Comparison of ENCODE assay signal across 2 cellular contexts in the genomic region with DNA sequence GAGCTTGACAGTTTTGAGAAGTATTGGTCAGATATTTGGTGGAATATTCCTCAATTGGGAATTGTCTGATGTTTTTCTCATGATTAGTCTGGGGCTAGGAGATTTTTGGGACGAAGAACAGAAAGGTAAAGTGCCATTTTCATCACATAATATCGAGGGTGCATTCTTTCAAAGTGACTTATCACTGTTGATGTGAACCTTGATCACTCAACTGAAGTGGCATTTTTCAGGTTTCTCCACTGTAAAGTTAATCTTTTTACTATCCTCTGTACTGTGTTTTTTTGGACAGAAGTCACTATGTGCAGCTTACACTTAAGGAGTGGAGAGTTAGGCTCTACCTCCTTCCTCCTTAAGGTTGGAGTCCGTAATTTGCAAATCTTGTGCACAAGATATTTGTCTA.
TF ChIP-seq lines count a peak whose summit lies in the region.

No MANE protein-coding gene starts in this region.

TF ChIP-seq in HepG2, 621 proteins besides CTCF, POLR2A, EP300 and RAD21:
- TF ChIP-seq FOSL1 (CRISPR knock-in tag; IDR thresholded peaks at IDR 0.05; ENCODE audit: borderline replicate concordance) (0 out of 2 replicates have a peak, but pooled peaks have one; percentile 19), ONECUT2 (CRISPR knock-in tag; IDR thresholded peaks at IDR 0.05) (no peak), ZNF703 (CRISPR knock-in tag; IDR thresholded peaks at IDR 0.05; ENCODE audit: borderline replicate concordance) (no peak), XRCC5 (optimal IDR thresholded peaks at IDR 0.05; ENCODE audit: low read length) (no peak), ZIK1 (CRISPR knock-in tag; IDR thresholded peaks at IDR 0.05; ENCODE audit: borderline replicate concordance, low read depth) (no peak), ZNF569 (CRISPR knock-in tag; IDR thresholded peaks at IDR 0.05; ENCODE audit: borderline replicate concordance) (no peak), U2AF2 (IDR thresholded peaks at IDR 0.05; ENCODE audit: low read depth, low read length) (no peak), ZFP90 (CRISPR knock-in tag; IDR thresholded peaks at IDR 0.05; ENCODE audit: borderline replicate concordance) (no peak), ZNF143 (CRISPR knock-in tag; IDR thresholded peaks at IDR 0.05) (no peak), TEAD3 (CRISPR knock-in tag; optimal IDR thresholded peaks at IDR 0.05; ENCODE audit: borderline replicate concordance) (peak; percentile 66), HNF4A (CRISPR knock-in tag; IDR thresholded peaks at IDR 0.05) (peak; percentile 37; the same call in 1 of the 2 replicates), SMAD3 (CRISPR knock-in tag; IDR thresholded peaks at IDR 0.05) (no peak), KAT7 (CRISPR knock-in tag; IDR thresholded peaks at IDR 0.05; ENCODE audit: borderline replicate concordance) (no peak), SRSF4 (IDR thresholded peaks at IDR 0.05; ENCODE audit: low read depth, low read length, poor library complexity, severe bottlenecking) (no peak), ZNF709 (CRISPR knock-in tag; IDR thresholded peaks at IDR 0.05) (no peak), GZF1 (CRISPR knock-in tag; IDR thresholded peaks at IDR 0.05) (no peak), CHCHD3 (CRISPR knock-in tag; IDR thresholded peaks at IDR 0.05) (no peak), ZFP41 (CRISPR knock-in tag; IDR thresholded peaks at IDR 0.05; ENCODE audit: borderline replicate concordance) (no peak), MAFK (conservative IDR thresholded peaks at IDR 0.05 in 1 of 2, IDR thresholded peaks at IDR 0.05 in 1 of 2; ENCODE audit: low read length in 2 of 2) (peak in 1 of 2 experiments; percentile 23; a peak in 1 of 4 replicates), NKX3-1 (CRISPR knock-in tag; IDR thresholded peaks at IDR 0.05) (no peak), ZBTB3 (CRISPR knock-in tag; IDR thresholded peaks at IDR 0.05; ENCODE audit: borderline replicate concordance, low read depth) (no peak)
- TF ChIP-seq, protein P1, sequence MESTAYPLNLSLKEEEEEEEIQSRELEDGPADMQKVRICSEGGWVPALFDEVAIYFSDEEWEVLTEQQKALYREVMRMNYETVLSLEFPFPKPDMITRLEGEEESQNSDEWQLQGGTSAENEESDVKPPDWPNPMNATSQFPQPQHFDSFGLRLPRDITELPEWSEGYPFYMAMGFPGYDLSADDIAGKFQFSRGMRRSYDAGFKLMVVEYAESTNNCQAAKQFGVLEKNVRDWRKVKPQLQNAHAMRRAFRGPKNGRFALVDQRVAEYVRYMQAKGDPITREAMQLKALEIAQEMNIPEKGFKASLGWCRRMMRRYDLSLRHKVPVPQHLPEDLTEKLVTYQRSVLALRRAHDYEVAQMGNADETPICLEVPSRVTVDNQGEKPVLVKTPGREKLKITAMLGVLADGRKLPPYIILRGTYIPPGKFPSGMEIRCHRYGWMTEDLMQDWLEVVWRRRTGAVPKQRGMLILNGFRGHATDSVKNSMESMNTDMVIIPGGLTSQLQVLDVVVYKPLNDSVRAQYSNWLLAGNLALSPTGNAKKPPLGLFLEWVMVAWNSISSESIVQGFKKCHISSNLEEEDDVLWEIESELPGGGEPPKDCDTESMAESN (CRISPR knock-in tag; conservative IDR thresholded peaks at IDR 0.05): no peak
- TF ChIP-seq, protein P2, sequence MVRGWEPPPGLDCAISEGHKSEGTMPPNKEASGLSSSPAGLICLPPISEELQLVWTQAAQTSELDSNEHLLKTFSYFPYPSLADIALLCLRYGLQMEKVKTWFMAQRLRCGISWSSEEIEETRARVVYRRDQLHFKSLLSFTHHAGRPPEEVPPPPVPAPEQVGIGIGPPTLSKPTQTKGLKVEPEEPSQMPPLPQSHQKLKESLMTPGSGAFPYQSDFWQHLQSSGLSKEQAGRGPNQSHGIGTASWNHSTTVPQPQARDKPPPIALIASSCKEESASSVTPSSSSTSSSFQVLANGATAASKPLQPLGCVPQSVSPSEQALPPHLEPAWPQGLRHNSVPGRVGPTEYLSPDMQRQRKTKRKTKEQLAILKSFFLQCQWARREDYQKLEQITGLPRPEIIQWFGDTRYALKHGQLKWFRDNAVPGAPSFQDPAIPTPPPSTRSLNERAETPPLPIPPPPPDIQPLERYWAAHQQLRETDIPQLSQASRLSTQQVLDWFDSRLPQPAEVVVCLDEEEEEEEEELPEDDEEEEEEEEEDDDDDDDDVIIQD (CRISPR knock-in tag; IDR thresholded peaks at IDR 0.05; ENCODE audit: low read depth): peak; percentile 68; the same call in 1 of the 2 replicates
- TF ChIP-seq, protein P3, sequence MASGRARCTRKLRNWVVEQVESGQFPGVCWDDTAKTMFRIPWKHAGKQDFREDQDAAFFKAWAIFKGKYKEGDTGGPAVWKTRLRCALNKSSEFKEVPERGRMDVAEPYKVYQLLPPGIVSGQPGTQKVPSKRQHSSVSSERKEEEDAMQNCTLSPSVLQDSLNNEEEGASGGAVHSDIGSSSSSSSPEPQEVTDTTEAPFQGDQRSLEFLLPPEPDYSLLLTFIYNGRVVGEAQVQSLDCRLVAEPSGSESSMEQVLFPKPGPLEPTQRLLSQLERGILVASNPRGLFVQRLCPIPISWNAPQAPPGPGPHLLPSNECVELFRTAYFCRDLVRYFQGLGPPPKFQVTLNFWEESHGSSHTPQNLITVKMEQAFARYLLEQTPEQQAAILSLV (CRISPR knock-in tag; IDR thresholded peaks at IDR 0.05; ENCODE audit: borderline replicate concordance): no peak
- TF ChIP-seq, protein P4, sequence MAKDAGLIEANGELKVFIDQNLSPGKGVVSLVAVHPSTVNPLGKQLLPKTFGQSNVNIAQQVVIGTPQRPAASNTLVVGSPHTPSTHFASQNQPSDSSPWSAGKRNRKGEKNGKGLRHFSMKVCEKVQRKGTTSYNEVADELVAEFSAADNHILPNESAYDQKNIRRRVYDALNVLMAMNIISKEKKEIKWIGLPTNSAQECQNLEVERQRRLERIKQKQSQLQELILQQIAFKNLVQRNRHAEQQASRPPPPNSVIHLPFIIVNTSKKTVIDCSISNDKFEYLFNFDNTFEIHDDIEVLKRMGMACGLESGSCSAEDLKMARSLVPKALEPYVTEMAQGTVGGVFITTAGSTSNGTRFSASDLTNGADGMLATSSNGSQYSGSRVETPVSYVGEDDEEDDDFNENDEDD (CRISPR knock-in tag; IDR thresholded peaks at IDR 0.05; ENCODE audit: borderline replicate concordance): no peak

TF ChIP-seq in endothelial cell of umbilical vein, 7 proteins besides CTCF, POLR2A, EP300 and RAD21:
- TF ChIP-seq JUN (IDR thresholded peaks at IDR 0.05; ENCODE audit: borderline replicate concordance, insufficient read depth, insufficient read length, low read depth): no peak
- TF ChIP-seq MYC (IDR thresholded peaks at IDR 0.05; ENCODE audit: low read depth, low read length): no peak
- TF ChIP-seq GATA2 (IDR thresholded peaks at IDR 0.05; ENCODE audit: insufficient read depth, insufficient read length, low read depth, low read length): no peak
- TF ChIP-seq, protein P5, sequence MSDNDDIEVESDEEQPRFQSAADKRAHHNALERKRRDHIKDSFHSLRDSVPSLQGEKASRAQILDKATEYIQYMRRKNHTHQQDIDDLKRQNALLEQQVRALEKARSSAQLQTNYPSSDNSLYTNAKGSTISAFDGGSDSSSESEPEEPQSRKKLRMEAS (IDR thresholded peaks at IDR 0.05; ENCODE audit: insufficient read depth, insufficient read length): no peak
- TF ChIP-seq EZH2 (IDR thresholded peaks at IDR 0.05; ENCODE audit: borderline replicate concordance, low read depth, low read length, severe bottlenecking): no peak
- TF ChIP-seq POLR2AphosphoS5 (IDR thresholded peaks at IDR 0.05; ENCODE audit: insufficient read depth, low read depth, low read length): no peak
- no peak for TF ChIP-seq FOS (IDR thresholded peaks at IDR 0.05; ENCODE audit: borderline replicate concordance, insufficient read depth, low read length)
